ENCODE assay signal across 3 cellular contexts in genomic region chr2:162912787-162913186, GRCh38.
A peak's percentile ranks its signal among the peaks of the same experiment; 100 is the strongest.
TF ChIP-seq lines count a peak whose summit lies in the region.

No MANE protein-coding gene starts in this region.

TF ChIP-seq in A549, 52 proteins besides CTCF, POLR2A, EP300 and RAD21:
- TF ChIP-seq TFCP2L1 (CRISPR knock-in tag; IDR thresholded peaks at IDR 0.05) (no peak), RARB (CRISPR knock-in tag; IDR thresholded peaks at IDR 0.05) (no peak), CBX8 (IDR thresholded peaks at IDR 0.05) (no peak), MAFK (IDR thresholded peaks at IDR 0.05; ENCODE audit: partially characterized antibody) (peak; percentile 92), HDAC2 (IDR thresholded peaks at IDR 0.05) (no peak), BHLHE40 (IDR thresholded peaks at IDR 0.05; ENCODE audit: low read depth, low read length) (no peak), ZNF302 (CRISPR knock-in tag; IDR thresholded peaks at IDR 0.05) (no peak)

TF ChIP-seq in IMR-90, 13 proteins besides CTCF, POLR2A, EP300 and RAD21:
- no peak for TF ChIP-seq RCOR1 (IDR thresholded peaks at IDR 0.05; ENCODE audit: insufficient replicate concordance, low read length)
- TF ChIP-seq MAFK (IDR thresholded peaks at IDR 0.05; ENCODE audit: low read depth, low read length), result peak; percentile 84

TF ChIP-seq in H1, 55 proteins besides CTCF, POLR2A, EP300 and RAD21:
- no peak for TF ChIP-seq SP4 (IDR thresholded peaks at IDR 0.05; ENCODE audit: low read length)
- TF ChIP-seq PHF8 (conservative IDR thresholded peaks at IDR 0.05; ENCODE audit: low read depth, low read length), result no peak
- TF ChIP-seq MAX (IDR thresholded peaks at IDR 0.05), result no peak
- peak; percentile 41; the same call in 1 of the 2 replicates for TF ChIP-seq MAFK (IDR thresholded peaks at IDR 0.05; ENCODE audit: low read depth, low read length)
